8 cellular contexts compared by ENCODE assay signal in genomic region chr9:93183663-93184438, GRCh38. TPM values are rescaled to one million over a fixed set of nuclear protein-coding genes. Genes with fewer than 3 reads are reported as not detected.
DNase-seq lines count a peak whose midpoint lies in the region; ATAC-seq and TF ChIP-seq lines count a peak whose summit lies in the region.

Gene WNK2, plus strand, starts transcription at chr9:93184139. Its CDS starts 791 bp downstream, at chr9:93184930.

- peak within 1 kb of the TSS; percentile 52; the same call in 1 of the 2 replicates for H3K9ac ChIP-seq in KMS-11

- H3K4me3 ChIP-seq in KMS-11 (IDR thresholded peaks at IDR 0.05; ENCODE audit: insufficient read depth, low read depth, low read length) (no peak within 1 kb of the TSS), muscle layer of duodenum (ENCODE audit: low read depth in 1 of 2, low read length in 2 of 2) (peak within 1 kb of the TSS; percentile 49 to 74), testis (peak within 1 kb of the TSS; percentile 49 to 66)

- H3K27me3 ChIP-seq in CD4-positive, alpha-beta T cell (ENCODE audit: control insufficient read depth, insufficient read depth, low read length), result peaks cover 26% of the 10 kb centered on the region
- H3K27me3 ChIP-seq in KMS-11 (ENCODE audit: insufficient read depth, low read depth) (no peaks in the 10 kb centered on the region), muscle layer of duodenum (ENCODE audit: low read depth, low read length) (peaks cover 4% of the 10 kb centered on the region), testis (no peaks in the 10 kb centered on the region)

- H3K27ac Mint-ChIP-seq in CD4-positive, alpha-beta T cell, result no peak within 1 kb of the TSS
- H3K27ac Mint-ChIP-seq in activated CD8-positive, alpha-beta T cell treated with anti-CD3 and anti-CD28 coated beads for 36 hours, result no peak within 1 kb of the TSS
- H3K27ac Mint-ChIP-seq in endothelial cell (ENCODE audit: unreplicated experiment), result peak within 1 kb of the TSS; percentile 42

- WGBS in testis, 2 donors, result 0 to 2% methylated on average over 22 to 41 of the region's 85 CpGs

- no peaks in the 10 kb centered on the region for H3K36me3 Mint-ChIP-seq in CD4-positive, alpha-beta T cell (ENCODE audit: low read depth)
- no peaks in the 10 kb centered on the region for H3K36me3 Mint-ChIP-seq in activated CD8-positive, alpha-beta T cell treated with anti-CD3 and anti-CD28 coated beads for 36 hours (ENCODE audit: low read depth)
- peaks cover 4% of the 10 kb centered on the region for H3K36me3 Mint-ChIP-seq in endothelial cell (ENCODE audit: low read depth, unreplicated experiment)

- peak; percentile 82 for ATAC-seq in CD4-positive, alpha-beta T cell (ENCODE audit: poor library complexity)
- ATAC-seq in activated CD8-positive, alpha-beta T cell treated with anti-CD3 and anti-CD28 coated beads for 36 hours, result peak; percentile 83
- no peak for ATAC-seq in GM18505 (IDR thresholded peaks at IDR 0.05; ENCODE audit: unreplicated experiment)

- H3K27me3 Mint-ChIP-seq in CD4-positive, alpha-beta T cell, result peaks cover 38% of the 10 kb centered on the region
- H3K27me3 Mint-ChIP-seq in activated CD8-positive, alpha-beta T cell treated with anti-CD3 and anti-CD28 coated beads for 36 hours, result peaks cover 39% of the 10 kb centered on the region
- peaks cover 32% of the 10 kb centered on the region for H3K27me3 Mint-ChIP-seq in endothelial cell (ENCODE audit: unreplicated experiment)

- H3K4me1 ChIP-seq in KMS-11 (ENCODE audit: low read depth, poor library complexity, severe bottlenecking) (no peaks in the 10 kb centered on the region), muscle layer of duodenum (ENCODE audit: control insufficient read depth in 1 of 2, insufficient read depth in 2 of 2, low read length in 2 of 2) (peaks cover 15 to 35% of the 10 kb centered on the region in 2 donors), testis (peaks cover 3% of the 10 kb centered on the region)

- peak within 1 kb of the TSS; percentile 79 for H3K4me3 Mint-ChIP-seq in CD4-positive, alpha-beta T cell
- peak within 1 kb of the TSS; percentile 59 for H3K4me3 Mint-ChIP-seq in activated CD8-positive, alpha-beta T cell treated with anti-CD3 and anti-CD28 coated beads for 36 hours
- H3K4me3 Mint-ChIP-seq in endothelial cell (ENCODE audit: unreplicated experiment), result peak within 1 kb of the TSS; percentile 82

- CTCF ChIA-PET in CD4-positive, alpha-beta T cell (lab: Charles Lee), result no interaction called here
- CTCF ChIA-PET in activated CD8-positive, alpha-beta T cell treated with anti-CD3 and anti-CD28 coated beads for 36 hours (lab: Charles Lee), result interaction anchor here (1.4 kb wide), 1 partner anchor 12 kb away, joined by 4 read pairs; no protein-coding TSS in a partner anchor

- TF ChIP-seq POLR2A in testis (IDR thresholded peaks at IDR 0.05) (no peak), GM18505 (IDR thresholded peaks at IDR 0.05; ENCODE audit: borderline replicate concordance, extremely low read depth, insufficient read depth, insufficient read length) (no peak)

- H3K36me3 ChIP-seq in KMS-11 (ENCODE audit: insufficient read depth), result no peaks in the 10 kb centered on the region
- H3K36me3 ChIP-seq in muscle layer of duodenum (ENCODE audit: control insufficient read depth in 1 of 2, insufficient read depth in 2 of 2, low read length in 2 of 2), result no peaks in the 10 kb centered on the region
- no peaks in the 10 kb centered on the region for H3K36me3 ChIP-seq in testis (ENCODE audit: low read depth, missing control alignments)

- no peak for TF ChIP-seq CTCF in CD4-positive, alpha-beta T cell (IDR thresholded peaks at IDR 0.05)
- no peak for TF ChIP-seq CTCF in KMS-11 (conservative IDR thresholded peaks at IDR 0.05; ENCODE audit: low read depth, low read length)
- TF ChIP-seq CTCF in activated CD8-positive, alpha-beta T cell treated with anti-CD3 and anti-CD28 coated beads for 36 hours (IDR thresholded peaks at IDR 0.05), result no peak
- TF ChIP-seq CTCF in endothelial cell (IDR thresholded peaks at IDR 0.05; ENCODE audit: unreplicated experiment), result no peak
- TF ChIP-seq CTCF in testis (IDR thresholded peaks at IDR 0.05), result no peak

- peaks cover 5% of the 10 kb centered on the region for H3K4me1 Mint-ChIP-seq in CD4-positive, alpha-beta T cell (ENCODE audit: low read depth)
- no peaks in the 10 kb centered on the region for H3K4me1 Mint-ChIP-seq in activated CD8-positive, alpha-beta T cell treated with anti-CD3 and anti-CD28 coated beads for 36 hours (ENCODE audit: low read depth)
- H3K4me1 Mint-ChIP-seq in endothelial cell (ENCODE audit: unreplicated experiment), result no peaks in the 10 kb centered on the region

- peak within 1 kb of the TSS; percentile 68 for H3K4me2 ChIP-seq in KMS-11

- intact Hi-C loops in CD4-positive, alpha-beta T cell (cut with DNase I, micrococcal nuclease), result no loop called here
- intact Hi-C loops in activated CD8-positive, alpha-beta T cell treated with anti-CD3 and anti-CD28 coated beads for 36 hours (cut with micrococcal nuclease), result no loop called here
- intact Hi-C loops in testis (cut with DNase I; ENCODE audit: low total_unique reads), result no loop called here

- H2AFZ ChIP-seq in KMS-11 (ENCODE audit: low read depth), result peak within 1 kb of the TSS; percentile 83

- H3K9me3 Mint-ChIP-seq in CD4-positive, alpha-beta T cell, result no peaks in the 10 kb centered on the region
- no peaks in the 10 kb centered on the region for H3K9me3 Mint-ChIP-seq in activated CD8-positive, alpha-beta T cell treated with anti-CD3 and anti-CD28 coated beads for 36 hours
- no peaks in the 10 kb centered on the region for H3K9me3 Mint-ChIP-seq in endothelial cell (ENCODE audit: unreplicated experiment)

- no peaks in the 10 kb centered on the region for H3K9me3 ChIP-seq in CD4-positive, alpha-beta T cell (ENCODE audit: control insufficient read depth, low read length)
- H3K9me3 ChIP-seq in muscle layer of duodenum (ENCODE audit: control insufficient read depth in 1 of 2, low read length in 2 of 2), result no peaks in the 10 kb centered on the region
- no peaks in the 10 kb centered on the region for H3K9me3 ChIP-seq in testis

- no peaks in the 10 kb centered on the region for H4K20me1 ChIP-seq in KMS-11 (ENCODE audit: insufficient read depth)

- H3K79me2 ChIP-seq in KMS-11 (ENCODE audit: insufficient read depth, low read depth), result peaks cover under 1% of the 10 kb centered on the region; the same call in 1 of the 2 replicates

- H3K27ac ChIP-seq in CD4-positive, alpha-beta T cell (ENCODE audit: low read depth, low read length), result no peak within 1 kb of the TSS
- H3K27ac ChIP-seq in KMS-11 (no peak within 1 kb of the TSS), muscle layer of duodenum (ENCODE audit: low read length) (no peak within 1 kb of the TSS), testis (peak within 1 kb of the TSS in 1 of 2 donors; percentile 36)

- DNase-seq in CD4-positive, alpha-beta T cell, result peak in 8 of 10 experiments; percentile 8 to 52 (median 24)
- peak; percentile 39 for DNase-seq in activated CD8-positive, alpha-beta T cell treated with anti-CD3 and anti-CD28 coated beads for 36 hours
- peak; percentile 27 for DNase-seq in endothelial cell (ENCODE audit: low spot score)
- DNase-seq in testis, result peak; percentile 50
- no peak for DNase-seq in MV-4-11 (lab: John Stamatoyannopoulos, UW)

- POLR2A ChIA-PET in CD4-positive, alpha-beta T cell (lab: Charles Lee), result no interaction called here
- POLR2A ChIA-PET in activated CD8-positive, alpha-beta T cell treated with anti-CD3 and anti-CD28 coated beads for 36 hours (lab: Charles Lee), result interaction anchor here (1.1 kb wide), 1 partner anchor 34 kb away, joined by 3 read pairs; no protein-coding TSS in a partner anchor

RNA-seq across cellular contexts. Expression of gene WNK2, which starts in this region (rescaled TPM):
- total RNA-seq in CD4-positive, alpha-beta T cell, result under 1 TPM; 0.19 to 0.22 TPM
- 1 to 10 TPM; 1.7 to 2.8 TPM for total RNA-seq in activated CD8-positive, alpha-beta T cell treated with anti-CD3 and anti-CD28 coated beads for 36 hours
- total RNA-seq in endothelial cell (ENCODE audit: unreplicated experiment) (0.82 TPM), testis (10 to 100 TPM; 50.5 to 91.1 TPM)
- polyA plus RNA-seq in testis (ENCODE audit: insufficient read depth, low read depth, low replicate concordance), result 29.0 TPM

Comparison
In these comparisons a context has a peak if more than half of its experiments do, and no peak if none do; other contexts are left out.
1. RNA of gene WNK2 (total RNA-seq): 50.5 to 91.1 TPM in testis; 1.7 to 2.8 TPM in activated CD8-positive, alpha-beta T cell treated with anti-CD3 and anti-CD28 coated beads for 36 hours, 0.82 TPM in endothelial cell (single experiment) and 0.19 to 0.22 TPM in CD4-positive, alpha-beta T cell; every median in the first group is over 10 times any median in the second.
2. Peak in DNase-seq and ATAC-seq in CD4-positive, alpha-beta T cell; RNA of the gene not detected or under 1 TPM.
3. Peak in DNase-seq in endothelial cell; RNA of the gene not detected or under 1 TPM.
4. Peak in every context shown above with its lines, with median percentiles within 50 percentile points of each other: H3K4me3 Mint-ChIP-seq.